In the genomic region with DNA sequence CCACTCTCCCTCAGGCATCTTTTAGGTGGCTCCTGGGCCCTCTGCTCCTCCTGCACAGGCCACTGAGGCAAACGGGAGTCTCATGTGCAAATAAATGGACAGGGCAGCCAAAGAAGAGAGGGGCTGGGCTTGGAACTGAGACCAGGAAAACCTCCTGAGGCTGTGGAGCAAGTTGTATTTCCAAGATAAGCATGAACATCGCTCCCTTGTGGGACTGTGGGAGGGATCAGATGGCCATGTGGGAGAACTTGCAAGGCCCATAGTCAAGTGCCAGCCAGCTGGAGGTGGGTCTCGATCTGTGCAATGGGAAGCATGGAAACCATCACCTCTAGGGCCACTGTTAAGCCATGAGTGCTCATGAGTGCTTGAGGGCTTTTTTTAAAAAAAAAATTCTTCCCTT, we compare ENCODE assay signal across 16 cellular contexts.
"Had no signal": no experiment of that assay in that cellular context is flagged by ENCODE, and none has a peak within 500 bp of the region (broad histone marks: within the 10 kb centered on the region; RNA-seq: fewer than 3 reads in every experiment).

No MANE protein-coding gene starts in this region.

- H3K4me3 ChIP-seq: gastrocnemius medialis, left lung, lung, sigmoid colon, skin epidermis, tibial artery had no signal

- DNase-seq: effector memory CD4-positive, alpha-beta T cell; gastrocnemius medialis; immature natural killer cell; left lung; mesenchymal stem cell; midbrain; naive B cell; sigmoid colon; stimulated activated CD4-positive, alpha-beta T cell treated with anti-CD3 and anti-CD28 coated beads, Interleukin-2, amount 100 ng/mL, for 24 hours; stimulated activated naive CD8-positive, alpha-beta T cell treated with anti-CD3 and anti-CD28 coated beads, Interleukin-15, Interleukin-2, amounts not matched to agents 100 U/mL and 50 U/mL, for 24 hours; tibial artery had no signal

- H3K36me3 Mint-ChIP-seq: naive B cell had no signal

- H3K36me3 ChIP-seq: gastrocnemius medialis, left lung, sigmoid colon, tibial artery had no signal

- H3K27ac Mint-ChIP-seq: nephron had no signal

- H3K9me3 ChIP-seq: gastrocnemius medialis, left lung, sigmoid colon, tibial artery had no signal

- ATAC-seq: esophagus mucosa; gastrocnemius medialis; left lung; stimulated activated naive CD8-positive, alpha-beta T cell treated with anti-CD3 and anti-CD28 coated beads, Interleukin-15, Interleukin-2, amounts not matched to agents 100 U/mL and 50 U/mL, for 24 hours had no signal

- H3K4me3 Mint-ChIP-seq: central memory CD8-positive, alpha-beta T cell; immature natural killer cell; naive B cell; nephron had no signal

- H3K27me3 Mint-ChIP-seq: central memory CD8-positive, alpha-beta T cell; naive B cell had no signal

- H3K27ac ChIP-seq: gastrocnemius medialis, left lung, sigmoid colon, skin epidermis, tibial artery had no signal

- H3K27me3 ChIP-seq: gastrocnemius medialis, left lung, sigmoid colon, tibial artery had no signal

- H3K9me3 Mint-ChIP-seq: central memory CD8-positive, alpha-beta T cell; immature natural killer cell; naive B cell; nephron had no signal
